Comparison of ENCODE assay signal across 8 cellular contexts in genomic region chr2:264493-265468, GRCh38. TPM values are rescaled to one million over a fixed set of nuclear protein-coding genes. Genes with fewer than 3 reads are reported as not detected.
DNase-seq lines count a peak whose midpoint lies in the region; ATAC-seq and TF ChIP-seq lines count a peak whose summit lies in the region.

ACP1 (plus strand) TSS chr2:264947; CDS start chr2:264965, 18 bp downstream.

- H3K27me3 Mint-ChIP-seq in T-cell, result no peaks in the 10 kb centered on the region

- no peak for TF ChIP-seq CTCF in GM13977 (IDR thresholded peaks at IDR 0.05; ENCODE audit: extremely low read depth, insufficient read depth, missing control alignments)
- peak in 1 of 12 donors; percentile 3 for TF ChIP-seq CTCF in heart left ventricle (IDR thresholded peaks at IDR 0.05)
- no peak for TF ChIP-seq CTCF in transverse colon (IDR thresholded peaks at IDR 0.05)

- H3K4me3 ChIP-seq in heart left ventricle, result peak within 1 kb of the TSS; percentile 71 to 92 (median 84)
- peak within 1 kb of the TSS; percentile 60 to 78 (median 68) for H3K4me3 ChIP-seq in transverse colon

- no peak within 1 kb of the TSS for H3K27ac ChIP-seq in adipose tissue (ENCODE audit: low read depth, low read length)
- peak within 1 kb of the TSS; percentile 44 to 85 (median 74) for H3K27ac ChIP-seq in heart left ventricle
- H3K27ac ChIP-seq in transverse colon, result peak within 1 kb of the TSS; percentile 83 to 92 (median 90)

- in situ Hi-C loops in GM13977 (cut with MboI; ENCODE audit: low pct_unique_long_range_greater_than_20kb, low sequenced_read_pairs, unreplicated experiment) (no loop called here), transverse colon (cut with MboI; ENCODE audit: low pct_ligation_motif_present in 1 of 4, low pct_unique_long_range_greater_than_20kb in 1 of 4, low sequenced_read_pairs in 3 of 4) (no loop called here)

- peak within 1 kb of the TSS; percentile 89 to 92 (median 92) for H3K4me3 Mint-ChIP-seq in T-cell

- WGBS in adipose tissue, 3 donors, result 0 to 1% (median 1%) methylated on average over 58 to 73 of the region's 73 CpGs
- 0 to 1% (median 0%) methylated on average over 37 to 73 of the region's 73 CpGs for WGBS in heart left ventricle, 4 donors
- 0% methylated on average over 1 to 61 of the region's 73 CpGs for WGBS in transverse colon (ENCODE audit: low coverage in 1 of 2), 2 donors

- H3K9me3 ChIP-seq in heart left ventricle (no peaks in the 10 kb centered on the region), transverse colon (no peaks in the 10 kb centered on the region)

- POLR2A ChIA-PET in T-cell (lab: Charles Lee), result interaction anchor here in 1 of 2 donors (0.6 kb wide), 1 partner anchor 175 kb away, joined by 3 read pairs; no protein-coding TSS in a partner anchor

- ATAC-seq in HG02870 (IDR thresholded peaks at IDR 0.05; ENCODE audit: unreplicated experiment) (peak; percentile 85), T-cell (replicated peaks in 1 of 4) (peak; percentile 85 to 87 (median 86)), heart left ventricle (peak; percentile 92 to 98 (median 98))

- TF ChIP-seq POLR2A in heart left ventricle (IDR thresholded peaks at IDR 0.05) (peak in 1 of 2 donors; percentile 65), transverse colon (IDR thresholded peaks at IDR 0.05) (peak; percentile 90)

- H3K36me3 Mint-ChIP-seq in T-cell, result peaks cover 15% of the 10 kb centered on the region

- H3K27me3 ChIP-seq in heart left ventricle (no peaks in the 10 kb centered on the region), transverse colon (no peaks in the 10 kb centered on the region)

- no peaks in the 10 kb centered on the region for H3K9me3 Mint-ChIP-seq in T-cell

- H3K36me3 ChIP-seq in heart left ventricle (peaks cover 0 to under 1% (median 0%) of the 10 kb centered on the region in 9 donors), transverse colon (no peaks in the 10 kb centered on the region)

- intact Hi-C loops in heart left ventricle (cut with DNase I) (no loop called here), transverse colon (cut with DNase I; ENCODE audit: low total_unique reads) (no loop called here)

- no peak for TF ChIP-seq EP300 in transverse colon (IDR thresholded peaks at IDR 0.05; ENCODE audit: low read depth)

- CTCF ChIA-PET in T-cell (lab: Charles Lee), result no interaction called here

- peaks cover 40 to 68% (median 67%) of the 10 kb centered on the region in 3 donors for H3K4me1 Mint-ChIP-seq in T-cell

- peaks cover 0 to 48% (median 22%) of the 10 kb centered on the region in 12 donors for H3K4me1 ChIP-seq in heart left ventricle
- peaks cover 17 to 48% (median 26%) of the 10 kb centered on the region in 4 donors for H3K4me1 ChIP-seq in transverse colon

- peak; percentile 99 for DNase-seq in GM13977 (ENCODE audit: low spot score)
- peak; percentile 98 for DNase-seq in NCI-H146 (lab: John Stamatoyannopoulos, UW)
- peak; percentile 87 to 96 (median 93) for DNase-seq in T-cell
- peak; percentile 93 to 98 (median 94) for DNase-seq in heart left ventricle
- DNase-seq in pons (ENCODE audit: low spot score), result peak; percentile 91
- DNase-seq in transverse colon, result peak; percentile 98

- peak within 1 kb of the TSS; percentile 93 to 95 for H3K27ac Mint-ChIP-seq in T-cell

RNA-seq across cellular contexts. Expression of gene ACP1, which starts in this region (rescaled TPM):
- total RNA-seq in T-cell, result 10 to 100 TPM; 70.0 to 88.4 (median 85.5) TPM
- 10 to 100 TPM; 58.2 to 77.2 (median 65.4) TPM for polyA plus RNA-seq in adipose tissue
- total RNA-seq in heart left ventricle, result 10 to 100 TPM; 60.9 to 95.7 (median 64.7) TPM
- polyA plus RNA-seq in heart left ventricle, result 10 to 100 TPM; 51.4 to 99.7 TPM
- 10 to 100 TPM; 21.3 to 96.1 (median 66.4) TPM for total RNA-seq in transverse colon
